Comparison of ENCODE assay signal across 19 cellular contexts in genomic region chr9:93084471-93084881, GRCh38. TPM values are rescaled to one million over a fixed set of nuclear protein-coding genes. Genes with fewer than 3 reads are reported as not detected.
A peak's percentile ranks its signal among the peaks of the same experiment; 100 is the strongest.
DNase-seq lines count a peak whose midpoint lies in the region; ATAC-seq and TF ChIP-seq lines count a peak whose summit lies in the region.
"Had no signal": no experiment of that assay in that cellular context is flagged by ENCODE, and none has a peak within 500 bp of the region (broad histone marks: within the 10 kb centered on the region; RNA-seq: fewer than 3 reads in every experiment).

No MANE protein-coding gene starts in this region.

- H3K27ac Mint-ChIP-seq in WTC11 = no peak overlapping the region

- H3K27ac ChIP-seq in vagina = no peak overlapping the region
- no peak overlapping the region for H3K27ac ChIP-seq in OCI-LY7 (ENCODE audit: low read depth, low read length, poor library complexity, severe bottlenecking)
- H3K27ac ChIP-seq: HL-60, SJCRH30 had no signal

- no peak for TF ChIP-seq POLR2A in vagina (IDR thresholded peaks at IDR 0.05)

- CTCF ChIA-PET in WTC11 (lab: Charles Lee) = interaction anchor here (0.7 kb wide), 2 partner anchors 27 to 70 kb away, joined by 3 read pairs; no protein-coding TSS in a partner anchor
- CTCF ChIA-PET in OCI-LY7 (lab: Charles Lee; ENCODE audit: unreplicated experiment) = no interaction called here

- H3K27me3 ChIP-seq in vagina = no peaks in the 10 kb centered on the region
- H3K27me3 ChIP-seq: SJCRH30 had no signal

- H3K9me3 Mint-ChIP-seq in WTC11 = peaks cover 11% of the 10 kb centered on the region
- H3K9me3 Mint-ChIP-seq: activated naive CD4-positive, alpha-beta T cell treated with anti-CD3 and anti-CD28 coated beads, Interleukin-2, amount 50 U/mL, for 24 hours; CD8-positive, alpha-beta memory T cell had no signal

- no peak for TF ChIP-seq CTCF in WTC11 (IDR thresholded peaks at IDR 0.05)
- no peak for TF ChIP-seq CTCF in mucosa of descending colon (IDR thresholded peaks at IDR 0.05)
- TF ChIP-seq CTCF in vagina (IDR thresholded peaks at IDR 0.05) = no peak
- no peak for TF ChIP-seq CTCF in OCI-LY7 (conservative IDR thresholded peaks at IDR 0.05; ENCODE audit: low read length)

- H3K4me1 ChIP-seq in mucosa of descending colon (ENCODE audit: low read depth) (no peaks in the 10 kb centered on the region), vagina (no peaks in the 10 kb centered on the region), OCI-LY7 (ENCODE audit: insufficient read depth, low read length, poor library complexity, severe bottlenecking) (no peaks in the 10 kb centered on the region)
- H3K4me1 ChIP-seq: SJCRH30 had no signal

- no peaks in the 10 kb centered on the region for H4K20me1 ChIP-seq in OCI-LY7 (ENCODE audit: insufficient read depth, low read length)

- intact Hi-C loops in cardiac septum (cut with DNase I) (no loop called here), left cardiac atrium (cut with DNase I) (no loop called here), mucosa of descending colon (cut with DNase I, micrococcal nuclease) (no loop called here), vagina (cut with DNase I) (no loop called here), OCI-LY7 (cut with micrococcal nuclease; ENCODE audit: unreplicated experiment) (no loop called here)

- peaks cover 12% of the 10 kb centered on the region for H3K36me3 Mint-ChIP-seq in WTC11

- DNase-seq in cardiac septum (ENCODE audit: low spot score) (peak; percentile 38), left cardiac atrium (no peak), WTC11 (ENCODE audit: low spot score) (peak; percentile 3), mucosa of descending colon (peak in 2 of 3 donors; percentile 19 to 38), vagina (ENCODE audit: extremely low spot score in 2 of 2) (peak; percentile 76 to 81), OCI-LY7 (ENCODE audit: low spot score) (no peak), iPS-NIHi7 (ENCODE audit: extremely low spot score) (no peak)
- DNase-seq: activated CD4-positive, CD25-positive, alpha-beta regulatory T cell; DMS79; NCI-H1694; NCI-H82; SJCRH30; substantia nigra had no signal

- H3K36me3 ChIP-seq in mucosa of descending colon (ENCODE audit: low read depth) = no peaks in the 10 kb centered on the region
- no peaks in the 10 kb centered on the region for H3K36me3 ChIP-seq in vagina
- peaks cover 74% of the 10 kb centered on the region for H3K36me3 ChIP-seq in OCI-LY7 (ENCODE audit: insufficient read depth, low read length)
- H3K36me3 ChIP-seq: SJCRH30 had no signal

- H3K9me2 ChIP-seq in OCI-LY7 (ENCODE audit: insufficient read depth, low read length) = no peaks in the 10 kb centered on the region

- H3K9me3 ChIP-seq in mucosa of descending colon = no peaks in the 10 kb centered on the region
- no peaks in the 10 kb centered on the region for H3K9me3 ChIP-seq in vagina
- H3K9me3 ChIP-seq in OCI-LY7 (ENCODE audit: low read length) = no peaks in the 10 kb centered on the region
- H3K9me3 ChIP-seq: SJCRH30 had no signal

- H3K4me3 ChIP-seq in mucosa of descending colon = no peak overlapping the region
- H3K4me3 ChIP-seq in vagina = no peak overlapping the region
- no peak overlapping the region for H3K4me3 ChIP-seq in OCI-LY7 (ENCODE audit: low read depth, low read length, poor library complexity, severe bottlenecking)
- H3K4me3 ChIP-seq: lung, SJCRH30 had no signal

- BruUV-seq in OCI-LY7 (replicated peaks; lab: Mats Ljungman, UMichigan) = no TSS peak

- H3K4me3 Mint-ChIP-seq in WTC11 = no peak overlapping the region

- H3K4me1 Mint-ChIP-seq in WTC11 = 0 out of 2 replicates have a peak, but pooled peaks cover 2% of the 10 kb centered on the region

- POLR2A ChIA-PET in WTC11 (lab: Charles Lee) = no interaction called here
- POLR2A ChIA-PET in OCI-LY7 (lab: Charles Lee) = no interaction called here

- no peak for ATAC-seq in left cardiac atrium
- ATAC-seq in WTC11 = no peak
- no peak for ATAC-seq in mucosa of descending colon
- ATAC-seq: HCT116 had no signal

- H3K79me2 ChIP-seq in OCI-LY7 (ENCODE audit: insufficient read depth, low read depth, low read length) = no peaks in the 10 kb centered on the region

- no peak overlapping the region for H2AFZ ChIP-seq in OCI-LY7 (ENCODE audit: low read length)

- H3K4me2 ChIP-seq in OCI-LY7 (ENCODE audit: low read length) = no peak overlapping the region

- no peaks in the 10 kb centered on the region for H3K27me3 Mint-ChIP-seq in WTC11 (ENCODE audit: low read depth)
- H3K27me3 Mint-ChIP-seq: activated naive CD4-positive, alpha-beta T cell treated with anti-CD3 and anti-CD28 coated beads, Interleukin-2, amount 50 U/mL, for 24 hours; CD8-positive, alpha-beta memory T cell had no signal

TF ChIP-seq in WTC11, 78 proteins besides CTCF, POLR2A, EP300 and RAD21:
- TF ChIP-seq ZNF416 (CRISPR knock-in tag; IDR thresholded peaks at IDR 0.05) (no peak), ZNF263 (CRISPR knock-in tag; IDR thresholded peaks at IDR 0.05; ENCODE audit: low read depth) (no peak), TP53 (CRISPR knock-in tag; IDR thresholded peaks at IDR 0.05) (no peak)

RNA-seq across cellular contexts. Expression of gene CARD19, which starts 11.5 kb away (rescaled TPM):
- 45.1 TPM for total RNA-seq in cardiac septum
- 10 to 100 TPM; 20.2 to 26.3 TPM for total RNA-seq in left cardiac atrium
- 30.0 to 34.5 TPM (median 32.8 TPM) in 3 replicates for total RNA-seq in WTC11 (2021)
- total RNA-seq in mucosa of descending colon = 10 to 100 TPM; 39.1 to 47.8 (median 44.2) TPM
- total RNA-seq in vagina = 63.3 TPM
- 18.4 and 26.8 TPM in 2 replicates for total RNA-seq in OCI-LY7 (2014; rRNA removed; shearing (Covaris generic))
- 13.4 and 15.8 TPM in 2 replicates for total RNA-seq in OCI-LY7 (2022)

RNA-seq across cellular contexts. Expression of gene SUSD3, which starts 26.0 kb away (rescaled TPM):
- 1.1 TPM for total RNA-seq in cardiac septum
- total RNA-seq in left cardiac atrium = 1 to 10 TPM; 1.6 to 2.4 TPM
- total RNA-seq in WTC11 (2021) = 11.5 to 13.2 TPM (median 11.9 TPM) in 3 replicates
- 1 to 10 TPM; 1.2 to 2.5 (median 1.8) TPM for total RNA-seq in mucosa of descending colon
- 25.0 TPM for total RNA-seq in vagina
- total RNA-seq in OCI-LY7 (2014; rRNA removed; shearing (Covaris generic)) = 160 and 201 TPM in 2 replicates
- 94.1 and 116 TPM in 2 replicates for total RNA-seq in OCI-LY7 (2022)
- total RNA-seq: endothelial cell of umbilical vein, SJCRH30 had no signal

RNA-seq across cellular contexts. Expression of gene NINJ1, which starts 49.6 kb away (rescaled TPM):
- 46.4 TPM for total RNA-seq in cardiac septum
- total RNA-seq in left cardiac atrium = 10 to 100 TPM; 38.4 to 45.9 TPM
- 35.6 to 41.3 TPM (median 37.7 TPM) in 3 replicates for total RNA-seq in WTC11 (2021)
- 10 to 100 TPM; 19.5 to 68.9 (median 23.2) TPM for total RNA-seq in mucosa of descending colon
- 78.6 TPM for total RNA-seq in vagina
- total RNA-seq in OCI-LY7 (2014; rRNA removed; shearing (Covaris generic)) = 6.2 and 13.3 TPM in 2 replicates
- 18.1 and 18.3 TPM in 2 replicates for total RNA-seq in OCI-LY7 (2022)

Comparison
In these comparisons a context has a peak if more than half of its experiments do, and no peak if none do; other contexts are left out.
1. DNase-seq: peak in cardiac septum (single experiment), WTC11 (single experiment), mucosa of descending colon (2 of 3) and vagina (2 of 2); none in left cardiac atrium (single experiment), OCI-LY7 (single experiment) and iPS-NIHi7 (single experiment).